18 cellular contexts compared by ENCODE assay signal in genomic region chr1:202133989-202134388, GRCh38. TPM values are rescaled to one million over a fixed set of nuclear protein-coding genes. Genes with fewer than 3 reads are reported as not detected.
DNase-seq lines count a peak whose midpoint lies in the region; ATAC-seq and TF ChIP-seq lines count a peak whose summit lies in the region.
"Had no signal": no experiment of that assay in that cellular context is flagged by ENCODE, and none has a peak within 500 bp of the region (broad histone marks: within the 10 kb centered on the region; RNA-seq: fewer than 3 reads in every experiment).

No MANE protein-coding gene starts in this region.

- TF ChIP-seq POLR2A in testis (IDR thresholded peaks at IDR 0.05): no peak

- DNase-seq in HL-60 (ENCODE audit: low read depth in 1 of 2, low spot score in 1 of 2): no peak
- no peak for DNase-seq in coronary artery (ENCODE audit: low spot score)
- no peak for DNase-seq in lower lobe of right lung
- no peak for DNase-seq in testis
- no peak for DNase-seq in amniotic stem cell (lab: John Stamatoyannopoulos, UW)
- no peak for DNase-seq in activated T-cell treated with anti-CD3 and anti-CD28 coated beads, Interleukin-2, amount 50 U/mL, for 1 hour
- DNase-seq in activated naive CD8-positive, alpha-beta T cell treated with anti-CD3 and anti-CD28 coated beads for 36 hours: no peak
- DNase-seq: 8988T; CD8-positive, alpha-beta memory T cell; DND-41; GDM1; NCI-H1092; NCI-H226; NCI-H526 treated with DMSO at 0.1 percent for 48 hours had no signal

- H3K4me1 ChIP-seq in lower lobe of right lung (peaks cover 39% of the 10 kb centered on the region), testis (peaks cover 63% of the 10 kb centered on the region)

- H3K27ac ChIP-seq in HL-60 (replicated peaks) (peak overlapping the region; percentile 61; the same call in 1 of the 2 replicates), coronary artery (peak overlapping the region; percentile 55 to 69), lower lobe of right lung (peak overlapping the region; percentile 56), testis (peak overlapping the region; percentile 92)
- H3K27ac ChIP-seq: BLaER1 had no signal

- ATAC-seq in lower lobe of right lung (no peak), SK-N-SH treated with all-trans-retinoic acid at 6 μM for 48 hours (no peak)

- H3K36me3 Mint-ChIP-seq in activated naive CD8-positive, alpha-beta T cell treated with anti-CD3 and anti-CD28 coated beads for 36 hours: no peaks in the 10 kb centered on the region

- no peak overlapping the region for H3K27ac Mint-ChIP-seq in activated naive CD8-positive, alpha-beta T cell treated with anti-CD3 and anti-CD28 coated beads for 36 hours

- H3K27me3 Mint-ChIP-seq in activated naive CD8-positive, alpha-beta T cell treated with anti-CD3 and anti-CD28 coated beads for 36 hours: no peaks in the 10 kb centered on the region
- H3K27me3 Mint-ChIP-seq: CD8-positive, alpha-beta memory T cell had no signal

- H3K36me3 ChIP-seq in lower lobe of right lung (peaks cover 65% of the 10 kb centered on the region), testis (ENCODE audit: low read depth, missing control alignments) (no peaks in the 10 kb centered on the region)

- H3K4me3 ChIP-seq in HL-60 (replicated peaks; ENCODE audit: insufficient read depth, low read length) (no peak overlapping the region), coronary artery (no peak overlapping the region), lower lobe of right lung (no peak overlapping the region), testis (no peak overlapping the region)
- H3K4me3 ChIP-seq: BLaER1, K562 had no signal

- H3K27me3 ChIP-seq in HL-60 (ENCODE audit: insufficient read depth, poor library complexity, severe bottlenecking) (no peaks in the 10 kb centered on the region), lower lobe of right lung (ENCODE audit: low read depth) (no peaks in the 10 kb centered on the region), testis (no peaks in the 10 kb centered on the region)
- H3K27me3 ChIP-seq: BLaER1 had no signal

- WGBS in testis, 2 donors: 83 to 88% methylated on average over 5 of the region's 5 CpGs

- intact Hi-C loops in lower lobe of right lung (cut with DNase I) (no loop called here), testis (cut with DNase I; ENCODE audit: low total_unique reads) (loop anchor here (5.0 kb wide), 1 partner anchor 122 kb away; the partner anchor contains the start of gene ELF3)

- TF ChIP-seq CTCF in HL-60 (IDR thresholded peaks at IDR 0.05; ENCODE audit: insufficient read depth, low read length) (no peak), coronary artery (IDR thresholded peaks at IDR 0.05) (no peak), lower lobe of right lung (IDR thresholded peaks at IDR 0.05) (no peak), testis (IDR thresholded peaks at IDR 0.05) (no peak)

- H3K9me3 ChIP-seq in lower lobe of right lung (no peaks in the 10 kb centered on the region), testis (no peaks in the 10 kb centered on the region)
- H3K9me3 ChIP-seq: BLaER1 had no signal

- no peak overlapping the region for H3K4me3 Mint-ChIP-seq in activated naive CD8-positive, alpha-beta T cell treated with anti-CD3 and anti-CD28 coated beads for 36 hours
- H3K4me3 Mint-ChIP-seq: CD8-positive, alpha-beta memory T cell had no signal

- H3K4me1 Mint-ChIP-seq in activated naive CD8-positive, alpha-beta T cell treated with anti-CD3 and anti-CD28 coated beads for 36 hours: no peaks in the 10 kb centered on the region

- no peaks in the 10 kb centered on the region for H3K9me3 Mint-ChIP-seq in activated naive CD8-positive, alpha-beta T cell treated with anti-CD3 and anti-CD28 coated beads for 36 hours
- H3K9me3 Mint-ChIP-seq: CD8-positive, alpha-beta memory T cell had no signal

TF ChIP-seq in SK-N-SH treated with all-trans-retinoic acid at 6 μM for 48 hours, 23 proteins besides CTCF, POLR2A, EP300 and RAD21 (continues in another document):
- TF ChIP-seq ZNF8 (CRISPR knock-in tag; IDR thresholded peaks at IDR 0.05) (no peak), ARNTL (CRISPR knock-in tag; IDR thresholded peaks at IDR 0.05; ENCODE audit: borderline replicate concordance, low read depth) (no peak), ZFP3 (CRISPR knock-in tag; IDR thresholded peaks at IDR 0.05) (no peak), TSHZ2 (CRISPR knock-in tag; IDR thresholded peaks at IDR 0.05) (no peak), PPARA (CRISPR knock-in tag; IDR thresholded peaks at IDR 0.05; ENCODE audit: borderline replicate concordance) (no peak), ZNF565 (CRISPR knock-in tag; conservative IDR thresholded peaks at IDR 0.05; ENCODE audit: low read depth) (no peak), TOX (CRISPR knock-in tag; IDR thresholded peaks at IDR 0.05; ENCODE audit: borderline replicate concordance) (no peak), PATZ1 (CRISPR knock-in tag; IDR thresholded peaks at IDR 0.05; ENCODE audit: borderline replicate concordance) (no peak), CSDC2 (CRISPR knock-in tag; IDR thresholded peaks at IDR 0.05) (no peak), ZFP30 (CRISPR knock-in tag; IDR thresholded peaks at IDR 0.05) (no peak), ZC3H10 (CRISPR knock-in tag; IDR thresholded peaks at IDR 0.05) (no peak), POU6F1 (CRISPR knock-in tag; IDR thresholded peaks at IDR 0.05; ENCODE audit: borderline replicate concordance, low read depth) (no peak), OSR1 (CRISPR knock-in tag; IDR thresholded peaks at IDR 0.05) (no peak)

RNA-seq across cellular contexts. Expression of gene ARL8A, which starts 10.5 kb away (rescaled TPM):
- total RNA-seq in lower lobe of right lung: 98.0 TPM
- 10 to 100 TPM; 63.9 to 80.8 TPM for total RNA-seq in testis
- polyA plus RNA-seq in testis (ENCODE audit: insufficient read depth, low read depth, low replicate concordance): 46.9 TPM
- total RNA-seq in activated naive CD8-positive, alpha-beta T cell treated with anti-CD3 and anti-CD28 coated beads for 36 hours: 10 to 100 TPM; 23.4 to 27.8 TPM

RNA-seq across cellular contexts. Expression of gene GPR37L1, which starts 11.3 kb away (rescaled TPM):
- total RNA-seq in lower lobe of right lung: 0.06 TPM
- total RNA-seq in testis: 1 to 10 TPM in 1 of 2 donors, under 1 TPM in 1; 0.56 to 1.6 TPM
- 0.42 TPM for polyA plus RNA-seq in testis (ENCODE audit: insufficient read depth, low read depth, low replicate concordance)
- total RNA-seq in activated naive CD8-positive, alpha-beta T cell treated with anti-CD3 and anti-CD28 coated beads for 36 hours: not detected
- total RNA-seq: CD8-positive, alpha-beta memory T cell; K562 had no signal
- polyA plus RNA-seq: K562 had no signal

RNA-seq across cellular contexts. Expression of gene PTPN7, which starts 26.4 kb away (rescaled TPM):
- total RNA-seq in lower lobe of right lung (8.5 TPM), testis (100 to 1,000 TPM in 1 of 2 donors, 10 to 100 TPM in 1; 84.1 to 119 TPM)
- 43.0 TPM for polyA plus RNA-seq in testis (ENCODE audit: insufficient read depth, low read depth, low replicate concordance)
- total RNA-seq in activated naive CD8-positive, alpha-beta T cell treated with anti-CD3 and anti-CD28 coated beads for 36 hours: 100 to 1,000 TPM; 317 to 329 TPM
- total RNA-seq: H1 had no signal

RNA-seq across cellular contexts. Expression of gene LGR6, which starts 59.6 kb away (rescaled TPM):
- total RNA-seq in lower lobe of right lung (1.7 TPM), testis (1 to 10 TPM; 8.1 to 8.3 TPM)
- 18.4 TPM for polyA plus RNA-seq in testis (ENCODE audit: insufficient read depth, low read depth, low replicate concordance)
- under 1 TPM; 0.06 to 0.22 TPM for total RNA-seq in activated naive CD8-positive, alpha-beta T cell treated with anti-CD3 and anti-CD28 coated beads for 36 hours
